Comparison of ENCODE assay signal across 35 cellular contexts in genomic region chr3:60453326-60453725, GRCh38.
"Had no signal": no experiment of that assay in that cellular context is flagged by ENCODE, and none has a peak within 500 bp of the region (broad histone marks: within the 10 kb centered on the region; RNA-seq: fewer than 3 reads in every experiment).

No MANE protein-coding gene starts in this region.

- H3K4me3 ChIP-seq: MG63 had no signal

- DNase-seq: Karpas-422, Kasumi-1, MG63, MM.1S, MV-4-11, NCI-H1048, NCI-H1092, NCI-H1092 treated with DMSO at 0.1 percent for 48 hours, NCI-H1105, NCI-H1105 treated with DMSO at 0.1 percent for 48 hours, NCI-H1417, NCI-H1417 treated with DMSO at 0.1 percent for 48 hours, NCI-H1436, NCI-H1436 treated with DMSO at 0.1 percent for 48 hours, NCI-H146, NCI-H1694, NCI-H1694 treated with DMSO at 0.1 percent for 48 hours, NCI-H187, NCI-H187 treated with DMSO at 0.1 percent for 48 hours, NCI-H1930, NCI-H2029, NCI-H2029 treated with DMSO at 0.1 percent for 48 hours, NCI-H2081, NCI-H2081 treated with DMSO at 0.1 percent for 48 hours, NCI-H2107, NCI-H2171, NCI-H2171 treated with DMSO at 0.1 percent for 48 hours, NCI-H2227 treated with DMSO at 0.1 percent for 48 hours, NCI-H226, NCI-H345, NCI-H446, NCI-H446 treated with DMSO at 0.1 percent for 48 hours, NCI-H510A, NCI-H510A treated with DMSO at 0.1 percent for 48 hours, NCI-H524 had no signal

- H3K27me3 ChIP-seq: MG63 had no signal

- H3K9me3 ChIP-seq: MG63 had no signal

- H3K36me3 ChIP-seq: MG63 had no signal
